ENCODE assay signal across 14 cellular contexts in genomic region chr6:156853733-156854132, GRCh38.
DNase-seq lines count a peak whose midpoint lies in the region; ATAC-seq and TF ChIP-seq lines count a peak whose summit lies in the region.
"Had no signal": no experiment of that assay in that cellular context is flagged by ENCODE, and none has a peak within 500 bp of the region (broad histone marks: within the 10 kb centered on the region; RNA-seq: fewer than 3 reads in every experiment).

No MANE protein-coding gene starts in this region.

- H3K4me1 ChIP-seq in CD4-positive, CD25-positive, alpha-beta regulatory T cell (ENCODE audit: control insufficient read depth, insufficient read depth, low read length, poor library complexity, severe bottlenecking): peaks cover 48% of the 10 kb centered on the region
- peaks cover 31% of the 10 kb centered on the region for H3K4me1 ChIP-seq in HEK293 (ENCODE audit: control insufficient read depth, insufficient read depth, low read length)

- H3K9me3 ChIP-seq in CD4-positive, CD25-positive, alpha-beta regulatory T cell (ENCODE audit: control insufficient read depth in 2 of 2, low read length in 2 of 2): no peaks in the 10 kb centered on the region
- no peaks in the 10 kb centered on the region for H3K9me3 ChIP-seq in HEK293 (ENCODE audit: control insufficient read depth, insufficient read depth, low read depth, low read length)

- no TSS peak for BruUV-seq in Calu3 (replicated peaks; lab: Mats Ljungman, UMichigan)

- H3K27ac ChIP-seq in CD4-positive, CD25-positive, alpha-beta regulatory T cell (ENCODE audit: insufficient read depth, low read length, poor library complexity, severe bottlenecking): no peak overlapping the region
- no peak overlapping the region for H3K27ac ChIP-seq in HEK293 (ENCODE audit: extremely low read depth, low read depth, low read length)
- H3K27ac ChIP-seq: SK-N-MC had no signal

- peak overlapping the region in 1 of 4 donors; percentile 11 for H3K4me3 Mint-ChIP-seq in CD4-positive, CD25-positive, alpha-beta regulatory T cell
- H3K4me3 Mint-ChIP-seq in activated T-helper 1 cell treated with anti-CD3 and anti-CD28 coated beads, Interleukin-12 subunit alpha, Interleukin-12 subunit beta, Interleukin-2, Interleukin-4 antibody, amounts not matched to agents 30 ng/mL and 10 ng/mL and 1 ng/mL, durations not matched to agents 14 hours and 24 hours and 36 hours: no peak overlapping the region
- H3K4me3 Mint-ChIP-seq in mesothelial cell of epicardium: no peak overlapping the region
- H3K4me3 Mint-ChIP-seq in Calu3 (ENCODE audit: low read depth, unreplicated experiment): no peak overlapping the region

- CTCF ChIA-PET in HEK293 (lab: Yijun Ruan, JAX): interaction anchor here (0.8 kb wide), 1 partner anchor 14 kb away, joined by 3 read pairs; no protein-coding TSS in a partner anchor
- CTCF ChIA-PET in Calu3 (lab: Charles Lee): no interaction called here

- H3K36me3 ChIP-seq in CD4-positive, CD25-positive, alpha-beta regulatory T cell (ENCODE audit: control insufficient read depth, insufficient read depth, low read length): no peaks in the 10 kb centered on the region
- H3K36me3 ChIP-seq in HEK293 (ENCODE audit: control insufficient read depth in 2 of 2, insufficient read depth in 1 of 2, low read length in 2 of 2): no peaks in the 10 kb centered on the region

- peaks cover 45 to 97% (median 69%) of the 10 kb centered on the region in 4 donors for H3K4me1 Mint-ChIP-seq in CD4-positive, CD25-positive, alpha-beta regulatory T cell
- H3K4me1 Mint-ChIP-seq in activated T-helper 1 cell treated with anti-CD3 and anti-CD28 coated beads, Interleukin-12 subunit alpha, Interleukin-12 subunit beta, Interleukin-2, Interleukin-4 antibody, amounts not matched to agents 30 ng/mL and 10 ng/mL and 1 ng/mL, durations not matched to agents 14 hours and 24 hours and 36 hours (ENCODE audit: low read depth): peaks cover 50% of the 10 kb centered on the region
- H3K4me1 Mint-ChIP-seq in mesothelial cell of epicardium (peaks cover 41% of the 10 kb centered on the region), Calu3 (ENCODE audit: low read depth, unreplicated experiment) (no peaks in the 10 kb centered on the region)

- H3K4me3 ChIP-seq in CD4-positive, CD25-positive, alpha-beta regulatory T cell (ENCODE audit: low read depth, low read length): no peak overlapping the region
- no peak overlapping the region for H3K4me3 ChIP-seq in HEK293 (ENCODE audit: low read depth, low read length)
- H3K4me3 ChIP-seq: SK-N-MC had no signal

- no peaks in the 10 kb centered on the region for H3K27me3 ChIP-seq in CD4-positive, CD25-positive, alpha-beta regulatory T cell (ENCODE audit: control insufficient read depth, insufficient read depth, low read length)

- no peak for TF ChIP-seq POLR2A in erythroblast (IDR thresholded peaks at IDR 0.05; ENCODE audit: low read length)

- H3K9me3 Mint-ChIP-seq in CD4-positive, CD25-positive, alpha-beta regulatory T cell: no peaks in the 10 kb centered on the region
- H3K9me3 Mint-ChIP-seq in activated T-helper 1 cell treated with anti-CD3 and anti-CD28 coated beads, Interleukin-12 subunit alpha, Interleukin-12 subunit beta, Interleukin-2, Interleukin-4 antibody, amounts not matched to agents 30 ng/mL and 10 ng/mL and 1 ng/mL, durations not matched to agents 14 hours and 24 hours and 36 hours: no peaks in the 10 kb centered on the region
- H3K9me3 Mint-ChIP-seq in mesothelial cell of epicardium (no peaks in the 10 kb centered on the region), Calu3 (ENCODE audit: low read depth, unreplicated experiment) (no peaks in the 10 kb centered on the region)
- H3K9me3 Mint-ChIP-seq: CD8-positive, alpha-beta memory T cell had no signal

- H3K27me3 Mint-ChIP-seq in CD4-positive, CD25-positive, alpha-beta regulatory T cell: no peaks in the 10 kb centered on the region
- no peaks in the 10 kb centered on the region for H3K27me3 Mint-ChIP-seq in activated T-helper 1 cell treated with anti-CD3 and anti-CD28 coated beads, Interleukin-12 subunit alpha, Interleukin-12 subunit beta, Interleukin-2, Interleukin-4 antibody, amounts not matched to agents 30 ng/mL and 10 ng/mL and 1 ng/mL, durations not matched to agents 14 hours and 24 hours and 36 hours (ENCODE audit: insufficient read depth)
- H3K27me3 Mint-ChIP-seq in mesothelial cell of epicardium (ENCODE audit: low read depth) (no peaks in the 10 kb centered on the region), Calu3 (ENCODE audit: unreplicated experiment) (no peaks in the 10 kb centered on the region)
- H3K27me3 Mint-ChIP-seq: CD8-positive, alpha-beta memory T cell had no signal

- no peak for TF ChIP-seq CTCF in HEK293 (tag by site-specific recombination; IDR thresholded peaks at IDR 0.05)
- TF ChIP-seq CTCF in mesothelial cell of epicardium (IDR thresholded peaks at IDR 0.05; ENCODE audit: unreplicated experiment): no peak
- TF ChIP-seq CTCF in Calu3 (IDR thresholded peaks at IDR 0.05; ENCODE audit: unreplicated experiment): no peak

- ATAC-seq in CD4-positive, CD25-positive, alpha-beta regulatory T cell (ENCODE audit: low read depth in 2 of 2): no peak
- ATAC-seq: Panc1, Right ventricle myocardium inferior had no signal

- no peak for DNase-seq in CD4-positive, CD25-positive, alpha-beta regulatory T cell
- DNase-seq in activated T-helper 1 cell treated with anti-CD3 and anti-CD28 coated beads, Interleukin-12 subunit alpha, Interleukin-12 subunit beta, Interleukin-2, Interleukin-4 antibody, amounts not matched to agents 30 ng/mL and 10 ng/mL and 1 ng/mL, durations not matched to agents 14 hours and 24 hours and 36 hours (ENCODE audit: low spot score): no peak
- DNase-seq in mesothelial cell of epicardium (ENCODE audit: low spot score in 2 of 2, unreplicated experiment in 2 of 2) (no peak), Calu3 (no peak), NCI-H69 (lab: John Stamatoyannopoulos, UW) (no peak), erythroblast (lab: John Stamatoyannopoulos, UW) (no peak)
- DNase-seq: CD8-positive, alpha-beta memory T cell; KG1; NCI-H1092 treated with DMSO at 0.1 percent for 48 hours; NCI-H1694 had no signal

- intact Hi-C loops in activated T-helper 1 cell treated with anti-CD3 and anti-CD28 coated beads, Interleukin-12 subunit alpha, Interleukin-12 subunit beta, Interleukin-2, Interleukin-4 antibody, amounts not matched to agents 30 ng/mL and 10 ng/mL and 1 ng/mL, durations not matched to agents 14 hours and 24 hours and 36 hours (cut with micrococcal nuclease): no loop called here
- intact Hi-C loops in Calu3 (cut with micrococcal nuclease; ENCODE audit: unreplicated experiment): no loop called here

- peak overlapping the region in 2 of 3 donors; percentile 72 to 77 for H3K27ac Mint-ChIP-seq in CD4-positive, CD25-positive, alpha-beta regulatory T cell
- H3K27ac Mint-ChIP-seq in activated T-helper 1 cell treated with anti-CD3 and anti-CD28 coated beads, Interleukin-12 subunit alpha, Interleukin-12 subunit beta, Interleukin-2, Interleukin-4 antibody, amounts not matched to agents 30 ng/mL and 10 ng/mL and 1 ng/mL, durations not matched to agents 14 hours and 24 hours and 36 hours: peak overlapping the region; percentile 43
- H3K27ac Mint-ChIP-seq in mesothelial cell of epicardium: peak overlapping the region; percentile 25
- H3K27ac Mint-ChIP-seq in Calu3 (ENCODE audit: unreplicated experiment): no peak overlapping the region

- POLR2A ChIA-PET in HEK293 (lab: Yijun Ruan, JAX): no interaction called here

- H3K36me3 Mint-ChIP-seq in CD4-positive, CD25-positive, alpha-beta regulatory T cell: no peaks in the 10 kb centered on the region
- peaks cover 4% of the 10 kb centered on the region for H3K36me3 Mint-ChIP-seq in activated T-helper 1 cell treated with anti-CD3 and anti-CD28 coated beads, Interleukin-12 subunit alpha, Interleukin-12 subunit beta, Interleukin-2, Interleukin-4 antibody, amounts not matched to agents 30 ng/mL and 10 ng/mL and 1 ng/mL, durations not matched to agents 14 hours and 24 hours and 36 hours (ENCODE audit: low read depth)
- H3K36me3 Mint-ChIP-seq in mesothelial cell of epicardium (no peaks in the 10 kb centered on the region), Calu3 (ENCODE audit: insufficient read depth, unreplicated experiment) (no peaks in the 10 kb centered on the region)

TF ChIP-seq in HEK293, 187 proteins besides CTCF, POLR2A, EP300 and RAD21 (continues in another document):
- TF ChIP-seq ZNF544 (tag by site-specific recombination; IDR thresholded peaks at IDR 0.05): no peak
- no peak for TF ChIP-seq ZNF266 (tag by site-specific recombination; IDR thresholded peaks at IDR 0.05; ENCODE audit: low read depth)
- TF ChIP-seq ZSCAN18 (tag by site-specific recombination; IDR thresholded peaks at IDR 0.05): no peak
- peak; percentile 95 for TF ChIP-seq ZNF121 (tag by site-specific recombination; IDR thresholded peaks at IDR 0.05)
- TF ChIP-seq ZBTB26 (tag by site-specific recombination; optimal IDR thresholded peaks at IDR 0.05): no peak
